Comparison of ENCODE assay signal across 20 cellular contexts in genomic region chr3:127053450-127053849, GRCh38.
"Had no signal": no experiment of that assay in that cellular context is flagged by ENCODE, and none has a peak within 500 bp of the region (broad histone marks: within the 10 kb centered on the region; RNA-seq: fewer than 3 reads in every experiment).

No MANE protein-coding gene starts in this region.

- H3K4me3 Mint-ChIP-seq: activated CD4-positive, alpha-beta T cell treated with anti-CD3 and anti-CD28 coated beads, Interleukin-2, amount 10 ng/mL, durations not matched to agents 7 days and 5 days; activated T-cell treated with anti-CD3 and anti-CD28 coated beads, Interleukin-2, amount 50 U/mL, for 72 hours; endodermal cell; nephron progenitor cell; T-cell; T-helper 2 cell treated with Interferon-gamma antibody and Interleukin-4, amounts not matched to agents 5 μg/mL and 100 μg/mL, for 36 hours had no signal

- H3K4me3 ChIP-seq: coronary artery, esophagus squamous epithelium, gastroesophageal sphincter had no signal

- DNase-seq: activated CD4-positive, alpha-beta T cell treated with anti-CD3 and anti-CD28 coated beads, Interleukin-2, amount 10 ng/mL, durations not matched to agents 7 days and 5 days; activated CD4-positive, CD25-positive, alpha-beta regulatory T cell treated with anti-CD3 and anti-CD28 coated beads, Interleukin-2, amount 50 U/mL, for 72 hours; activated CD8-positive, alpha-beta memory T cell treated with anti-CD3 and anti-CD28 coated beads, Interleukin-2, amount 50 U/mL, for 4 hours; activated T-cell treated with anti-CD3 and anti-CD28 coated beads, Interleukin-2, amount 50 U/mL, for 72 hours; cerebellar nuclear complex; endodermal cell; esophagus squamous epithelium; midbrain; nephron progenitor cell; nucleus accumbens; stimulated activated CD4-positive, alpha-beta T cell treated with anti-CD3 and anti-CD28 coated beads, Interleukin-12 subunit alpha, Interleukin-12 subunit beta, amount 100 ng/mL, for 4 hours; stimulated activated CD4-positive, alpha-beta T cell treated with anti-CD3 and anti-CD28 coated beads, Interleukin-4, amount 100 ng/mL, for 4 hours; stimulated activated naive CD8-positive, alpha-beta T cell treated with anti-CD3 and anti-CD28 coated beads, Interleukin-15, Interleukin-2, amounts not matched to agents 100 U/mL and 50 U/mL, for 24 hours; T-cell; WERI-Rb-1 had no signal

- H3K27me3 Mint-ChIP-seq: activated CD4-positive, alpha-beta T cell treated with anti-CD3 and anti-CD28 coated beads, Interleukin-2, amount 10 ng/mL, durations not matched to agents 7 days and 5 days had no signal

- H3K27ac ChIP-seq: coronary artery, esophagus squamous epithelium, gastroesophageal sphincter, WERI-Rb-1 had no signal

- H3K4me1 Mint-ChIP-seq: activated CD4-positive, alpha-beta T cell treated with anti-CD3 and anti-CD28 coated beads, Interleukin-2, amount 10 ng/mL, durations not matched to agents 7 days and 5 days; endodermal cell; nephron progenitor cell; T-cell had no signal

- H3K27ac Mint-ChIP-seq: activated CD4-positive, alpha-beta T cell treated with anti-CD3 and anti-CD28 coated beads, Interleukin-2, amount 10 ng/mL, durations not matched to agents 7 days and 5 days; activated naive CD4-positive, alpha-beta T cell treated with anti-CD3 and anti-CD28 coated beads, Interleukin-2, amount 50 U/mL, for 72 hours; activated T-cell treated with anti-CD3 and anti-CD28 coated beads, Interleukin-2, amount 50 U/mL, for 72 hours; endodermal cell; nephron progenitor cell; T-cell; T-helper 2 cell treated with Interferon-gamma antibody and Interleukin-4, amounts not matched to agents 5 μg/mL and 100 μg/mL, for 36 hours had no signal

- H3K36me3 ChIP-seq: esophagus squamous epithelium, gastroesophageal sphincter, WERI-Rb-1 had no signal

- ATAC-seq: activated naive CD4-positive, alpha-beta T cell treated with anti-CD3 and anti-CD28 coated beads, Interleukin-2, amount 50 U/mL, for 72 hours; activated T-cell treated with anti-CD3 and anti-CD28 coated beads, Interleukin-2, amount 50 U/mL, for 72 hours; gastroesophageal sphincter; left lobe of liver; stimulated activated naive CD8-positive, alpha-beta T cell treated with anti-CD3 and anti-CD28 coated beads, Interleukin-15, Interleukin-2, amounts not matched to agents 100 U/mL and 50 U/mL, for 24 hours; T-cell had no signal

- H3K27me3 ChIP-seq: esophagus squamous epithelium, gastroesophageal sphincter had no signal

- H3K36me3 Mint-ChIP-seq: T-cell had no signal
